In the genomic region with DNA sequence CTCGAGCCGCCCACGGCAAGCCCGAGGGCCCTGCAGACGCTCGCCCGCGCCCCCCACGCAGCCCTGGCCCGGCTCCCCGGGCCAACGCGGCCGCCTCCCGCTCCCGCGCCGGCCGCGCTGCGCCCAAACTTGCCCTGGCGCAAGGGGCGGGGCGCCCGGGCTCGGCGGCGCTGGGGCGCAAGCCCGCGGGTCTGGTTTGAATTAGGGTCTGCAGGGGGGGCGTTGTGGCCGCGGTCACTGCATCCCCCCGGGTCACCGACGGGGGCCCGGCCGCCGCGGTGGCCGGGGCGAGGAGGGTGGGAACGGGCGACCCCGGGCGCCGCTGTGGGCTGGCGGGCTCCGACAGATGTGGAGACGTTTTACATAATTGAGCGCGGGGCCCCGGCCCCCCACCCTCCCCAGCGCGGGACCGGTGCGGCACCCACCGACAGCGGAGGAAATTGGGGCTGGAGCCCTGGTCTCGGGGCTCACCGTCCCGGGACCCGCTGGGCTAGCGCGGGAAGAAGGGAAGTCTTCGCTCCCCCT, we compare ENCODE assay signal across 2 cellular contexts.
TF ChIP-seq lines count a peak whose summit lies in the region.

No MANE protein-coding gene starts in this region.

TF ChIP-seq in HCT116, 20 proteins besides CTCF, POLR2A, EP300 and RAD21 (continued from another document):
- TF ChIP-seq POLR2AphosphoS5 (IDR thresholded peaks at IDR 0.05; ENCODE audit: low read depth, low read length) (peak; percentile 7; the same call in 1 of the 2 replicates), ZBTB33 (IDR thresholded peaks at IDR 0.05; ENCODE audit: extremely low read depth, insufficient replicate concordance, low read length) (no peak), ZFX (IDR thresholded peaks at IDR 0.05) (peak; percentile 52; the same call in 1 of the 2 replicates)
- TF ChIP-seq, protein P1, sequence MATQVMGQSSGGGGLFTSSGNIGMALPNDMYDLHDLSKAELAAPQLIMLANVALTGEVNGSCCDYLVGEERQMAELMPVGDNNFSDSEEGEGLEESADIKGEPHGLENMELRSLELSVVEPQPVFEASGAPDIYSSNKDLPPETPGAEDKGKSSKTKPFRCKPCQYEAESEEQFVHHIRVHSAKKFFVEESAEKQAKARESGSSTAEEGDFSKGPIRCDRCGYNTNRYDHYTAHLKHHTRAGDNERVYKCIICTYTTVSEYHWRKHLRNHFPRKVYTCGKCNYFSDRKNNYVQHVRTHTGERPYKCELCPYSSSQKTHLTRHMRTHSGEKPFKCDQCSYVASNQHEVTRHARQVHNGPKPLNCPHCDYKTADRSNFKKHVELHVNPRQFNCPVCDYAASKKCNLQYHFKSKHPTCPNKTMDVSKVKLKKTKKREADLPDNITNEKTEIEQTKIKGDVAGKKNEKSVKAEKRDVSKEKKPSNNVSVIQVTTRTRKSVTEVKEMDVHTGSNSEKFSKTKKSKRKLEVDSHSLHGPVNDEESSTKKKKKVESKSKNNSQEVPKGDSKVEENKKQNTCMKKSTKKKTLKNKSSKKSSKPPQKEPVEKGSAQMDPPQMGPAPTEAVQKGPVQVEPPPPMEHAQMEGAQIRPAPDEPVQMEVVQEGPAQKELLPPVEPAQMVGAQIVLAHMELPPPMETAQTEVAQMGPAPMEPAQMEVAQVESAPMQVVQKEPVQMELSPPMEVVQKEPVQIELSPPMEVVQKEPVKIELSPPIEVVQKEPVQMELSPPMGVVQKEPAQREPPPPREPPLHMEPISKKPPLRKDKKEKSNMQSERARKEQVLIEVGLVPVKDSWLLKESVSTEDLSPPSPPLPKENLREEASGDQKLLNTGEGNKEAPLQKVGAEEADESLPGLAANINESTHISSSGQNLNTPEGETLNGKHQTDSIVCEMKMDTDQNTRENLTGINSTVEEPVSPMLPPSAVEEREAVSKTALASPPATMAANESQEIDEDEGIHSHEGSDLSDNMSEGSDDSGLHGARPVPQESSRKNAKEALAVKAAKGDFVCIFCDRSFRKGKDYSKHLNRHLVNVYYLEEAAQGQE (IDR thresholded peaks at IDR 0.05; ENCODE audit: low read depth): no peak
TF ChIP-seq in HCT116: peak in this region for 2.

TF ChIP-seq in SK-N-SH, 30 proteins besides CTCF, POLR2A, EP300 and RAD21:
- TF ChIP-seq, protein P2, sequence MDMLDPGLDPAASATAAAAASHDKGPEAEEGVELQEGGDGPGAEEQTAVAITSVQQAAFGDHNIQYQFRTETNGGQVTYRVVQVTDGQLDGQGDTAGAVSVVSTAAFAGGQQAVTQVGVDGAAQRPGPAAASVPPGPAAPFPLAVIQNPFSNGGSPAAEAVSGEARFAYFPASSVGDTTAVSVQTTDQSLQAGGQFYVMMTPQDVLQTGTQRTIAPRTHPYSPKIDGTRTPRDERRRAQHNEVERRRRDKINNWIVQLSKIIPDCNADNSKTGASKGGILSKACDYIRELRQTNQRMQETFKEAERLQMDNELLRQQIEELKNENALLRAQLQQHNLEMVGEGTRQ (IDR thresholded peaks at IDR 0.05; ENCODE audit: borderline replicate concordance, low read depth, low read length): no peak
- TF ChIP-seq MAX (IDR thresholded peaks at IDR 0.05; ENCODE audit: low read depth) (no peak), TCF12 (IDR thresholded peaks at IDR 0.05) (peak; percentile 32), RCOR1 (IDR thresholded peaks at IDR 0.05; ENCODE audit: low read length) (no peak), GABPA (IDR thresholded peaks at IDR 0.05; ENCODE audit: low read depth) (no peak), FOXJ3 (CRISPR knock-in tag; IDR thresholded peaks at IDR 0.05) (no peak), CHD2 (IDR thresholded peaks at IDR 0.05; ENCODE audit: low read length, partially characterized antibody) (no peak), NFIC (IDR thresholded peaks at IDR 0.05; ENCODE audit: borderline replicate concordance) (no peak), RXRA (IDR thresholded peaks at IDR 0.05; ENCODE audit: borderline replicate concordance, low read depth) (no peak), NRF1 (IDR thresholded peaks at IDR 0.05; ENCODE audit: low read depth, low read length) (peak; percentile 37), MXI1 (IDR thresholded peaks at IDR 0.05; ENCODE audit: low read depth, low read length) (peak; percentile 8; the same call in 1 of the 2 replicates), POLR2AphosphoS5 (IDR thresholded peaks at IDR 0.05; ENCODE audit: low read depth, low read length) (no peak; the same call in 1 of the 2 replicates), SMC3 (IDR thresholded peaks at IDR 0.05; ENCODE audit: low read depth, low read length) (no peak), ZBTB33 (IDR thresholded peaks at IDR 0.05; ENCODE audit: borderline replicate concordance, low read depth) (no peak), TEAD4 (IDR thresholded peaks at IDR 0.05; ENCODE audit: borderline replicate concordance, insufficient read depth) (no peak), YY1 (IDR thresholded peaks at IDR 0.05; ENCODE audit: low read depth) (no peak), SIN3A (IDR thresholded peaks at IDR 0.05; ENCODE audit: borderline replicate concordance, low read depth, low read length) (no peak), MEF2A (IDR thresholded peaks at IDR 0.05; ENCODE audit: borderline replicate concordance, low read depth) (no peak)
- TF ChIP-seq, protein P1 (IDR thresholded peaks at IDR 0.05; ENCODE audit: low read depth, low read length): 0 out of 2 replicates have a peak, but pooled peaks have one; percentile 5
- TF ChIP-seq, protein P3, sequence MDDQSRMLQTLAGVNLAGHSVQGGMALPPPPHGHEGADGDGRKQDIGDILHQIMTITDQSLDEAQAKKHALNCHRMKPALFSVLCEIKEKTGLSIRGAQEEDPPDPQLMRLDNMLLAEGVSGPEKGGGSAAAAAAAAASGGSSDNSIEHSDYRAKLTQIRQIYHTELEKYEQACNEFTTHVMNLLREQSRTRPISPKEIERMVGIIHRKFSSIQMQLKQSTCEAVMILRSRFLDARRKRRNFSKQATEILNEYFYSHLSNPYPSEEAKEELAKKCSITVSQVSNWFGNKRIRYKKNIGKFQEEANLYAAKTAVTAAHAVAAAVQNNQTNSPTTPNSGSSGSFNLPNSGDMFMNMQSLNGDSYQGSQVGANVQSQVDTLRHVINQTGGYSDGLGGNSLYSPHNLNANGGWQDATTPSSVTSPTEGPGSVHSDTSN (IDR thresholded peaks at IDR 0.05): no peak
- TF ChIP-seq, protein P4, sequence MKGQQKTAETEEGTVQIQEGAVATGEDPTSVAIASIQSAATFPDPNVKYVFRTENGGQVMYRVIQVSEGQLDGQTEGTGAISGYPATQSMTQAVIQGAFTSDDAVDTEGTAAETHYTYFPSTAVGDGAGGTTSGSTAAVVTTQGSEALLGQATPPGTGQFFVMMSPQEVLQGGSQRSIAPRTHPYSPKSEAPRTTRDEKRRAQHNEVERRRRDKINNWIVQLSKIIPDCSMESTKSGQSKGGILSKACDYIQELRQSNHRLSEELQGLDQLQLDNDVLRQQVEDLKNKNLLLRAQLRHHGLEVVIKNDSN (IDR thresholded peaks at IDR 0.05; ENCODE audit: borderline replicate concordance, low read depth): no peak
